ENCODE assay signal across 21 cellular contexts in genomic region chr12:48061943-48062719, GRCh38. TPM values are rescaled to one million over a fixed set of nuclear protein-coding genes. Genes with fewer than 3 reads are reported as not detected.
DNase-seq lines count a peak whose midpoint lies in the region; ATAC-seq, FAIRE-seq and TF ChIP-seq lines count a peak whose summit lies in the region.
"Had no signal": no experiment of that assay in that cellular context is flagged by ENCODE, and none has a peak within 500 bp of the region (broad histone marks: within the 10 kb centered on the region; RNA-seq: fewer than 3 reads in every experiment).

No MANE protein-coding gene starts in this region.

- H3K36me3 Mint-ChIP-seq in nephron progenitor cell (ENCODE audit: low read depth) (peaks cover 74% of the 10 kb centered on the region), T-cell (peaks cover 72% of the 10 kb centered on the region)

- H3K4me1 Mint-ChIP-seq in nephron progenitor cell (peaks cover 6% of the 10 kb centered on the region), T-cell (peaks cover 0 to under 1% (median 0%) of the 10 kb centered on the region in 3 donors)

- peak; percentile 57 to 70 for TF ChIP-seq RAD21 in H1 (IDR thresholded peaks at IDR 0.05 in 1 of 2, conservative IDR thresholded peaks at IDR 0.05 in 1 of 2; ENCODE audit: low read depth in 2 of 2, low read length in 2 of 2)

- no peak for TF ChIP-seq EP300 in H1 (IDR thresholded peaks at IDR 0.05; ENCODE audit: borderline replicate concordance in 1 of 2, low read depth in 2 of 2, low read length in 2 of 2)

- H3K27me3 ChIP-seq in H1 (replicated peaks in 1 of 4; ENCODE audit: control insufficient read depth in 3 of 4, extremely low read depth in 1 of 4, insufficient read depth in 3 of 4, low read length in 3 of 4) = no peaks in the 10 kb centered on the region
- H3K27me3 ChIP-seq: gastrocnemius medialis had no signal

- WGBS in H1 (ENCODE audit: extremely low coverage in 1 of 2, insufficient coverage in 1 of 2, insufficient read length in 1 of 2, insufficient replicate concordance in 2 of 2, low coverage in 1 of 2, low lambda C conversion rate in 2 of 2, missing lambda C conversion rate in 1 of 2), 2 experiments = 86% methylated on average over 1 of the region's 1 CpG; no CpG with 5 or more reads in 1 of the 2 experiments

- H2BK5ac ChIP-seq in H1 (ENCODE audit: low read depth, low read length) = no peak overlapping the region

- H3K9ac ChIP-seq in H1 (replicated peaks in 1 of 4; ENCODE audit: extremely low read depth in 1 of 4, low read depth in 3 of 4, low read length in 3 of 4) = no peak overlapping the region

- no peak overlapping the region for H2BK120ac ChIP-seq in H1 (replicated peaks; ENCODE audit: low read depth, low read length)

- peak; percentile 51 for DNase-seq in DMS53 (lab: John Stamatoyannopoulos, UW)
- DNase-seq in NCI-H146 treated with DMSO at 0.1 percent for 48 hours (lab: John Stamatoyannopoulos, UW; ENCODE audit: unreplicated experiment) = peak; percentile 29
- DNase-seq in H1 (ENCODE audit: low read depth in 1 of 2, low spot score in 2 of 2) = no peak
- no peak for DNase-seq in nephron progenitor cell
- DNase-seq in RWPE1 (ENCODE audit: low spot score) = no peak
- DNase-seq in T-cell = no peak
- DNase-seq: activated B cell treated with CpG ODN at 0.5 μM for 24 hours; activated gamma-delta T cell treated with Interleukin-2 at 50 U/mL for 16 hours; effector memory CD8-positive, alpha-beta T cell; EL; gastrocnemius medialis; KG1; NCI-H446 treated with DMSO at 0.1 percent for 48 hours; nucleus accumbens; stimulated activated naive CD4-positive, alpha-beta T cell had no signal

- no peak overlapping the region for H3K23ac ChIP-seq in H1 (ENCODE audit: insufficient read length)

- no peak overlapping the region for H3K14ac ChIP-seq in H1 (ENCODE audit: insufficient read length)

- H3K36me3 ChIP-seq in H1 (ENCODE audit: control insufficient read depth in 2 of 4, insufficient read depth in 4 of 4, low read length in 3 of 4) = peaks cover 0 to 51% (median 27%) of the 10 kb centered on the region in 4 experiments; a peak in 6 of 8 replicates

- H4K8ac ChIP-seq in H1 (ENCODE audit: extremely low read depth, insufficient read depth, low read length) = no peak overlapping the region

- no peaks in the 10 kb centered on the region for H3K9me3 ChIP-seq in H1 (ENCODE audit: insufficient read depth in 2 of 2, low read depth in 1 of 2, low read length in 1 of 2)
- H3K9me3 ChIP-seq: gastrocnemius medialis had no signal

- POLR2A ChIA-PET in H1 (lab: Charles Lee; ENCODE audit: partially characterized antibody) (no interaction called here), RWPE1 (lab: Yijun Ruan, JAX; ENCODE audit: low non-redundant PET) (no interaction called here), T-cell (lab: Charles Lee) (no interaction called here)

- H3K4me2 ChIP-seq in H1 (ENCODE audit: insufficient read depth in 1 of 2, low read depth in 2 of 2, low read length in 2 of 2) = no peak overlapping the region

- H3K9me3 Mint-ChIP-seq in nephron progenitor cell = peaks cover 21% of the 10 kb centered on the region
- peaks cover 0 to 15% (median 2%) of the 10 kb centered on the region in 3 donors for H3K9me3 Mint-ChIP-seq in T-cell
- H3K9me3 Mint-ChIP-seq: effector memory CD8-positive, alpha-beta T cell had no signal

- no peaks in the 10 kb centered on the region for H3K79me1 ChIP-seq in H1 (ENCODE audit: low read depth, low read length)

- CTCF ChIA-PET in H1 (lab: Charles Lee; ENCODE audit: partially characterized antibody) (interaction anchor here (0.6 to 2.3 kb wide), 35 partner anchors 8 to 475 kb away, joined by 3 to 18 read pairs (median 4); no protein-coding TSS in a partner anchor), RWPE1 (lab: Yijun Ruan, JAX) (interaction anchor here (0.6 kb wide), 1 partner anchor 282 kb away, joined by 3 read pairs; no protein-coding TSS in a partner anchor), T-cell (lab: Charles Lee) (interaction anchor here in 1 of 2 donors (0.5 to 0.7 kb wide), 2 partner anchors 125 to 155 kb away, joined by 3 read pairs; no protein-coding TSS in a partner anchor)

- H3K56ac ChIP-seq in H1 (replicated peaks; ENCODE audit: insufficient read length, low read depth, low read length) = no peak overlapping the region

- H3K4me3 Mint-ChIP-seq in nephron progenitor cell (no peak overlapping the region), T-cell (no peak overlapping the region)
- H3K4me3 Mint-ChIP-seq: activated B cell treated with CpG ODN at 0.5 μM for 24 hours; effector memory CD8-positive, alpha-beta T cell had no signal

- H3K4ac ChIP-seq in H1 (replicated peaks; ENCODE audit: insufficient read length, low read depth, low read length) = no peak overlapping the region

- no peak overlapping the region for H4K5ac ChIP-seq in H1 (ENCODE audit: insufficient read length, low read depth, low read length)

- H3K79me2 ChIP-seq in H1 (ENCODE audit: control insufficient read depth in 1 of 2, insufficient read depth in 2 of 2, low read length in 2 of 2) = no peaks in the 10 kb centered on the region

- peak; percentile 42 for FAIRE-seq in H1 (lab: Jason Lieb, UNC)

- H3K4me3 ChIP-seq in H1 (ENCODE audit: extremely low read depth in 1 of 4, insufficient read depth in 2 of 4, low read depth in 3 of 4, low read length in 4 of 4) = no peak overlapping the region
- H3K4me3 ChIP-seq: gastrocnemius medialis had no signal

- H3K23me2 ChIP-seq in H1 (ENCODE audit: low read depth, low read length) = no peaks in the 10 kb centered on the region

- H2BK15ac ChIP-seq in H1 (ENCODE audit: low read length) = no peak overlapping the region

- no peak for ATAC-seq in T-cell (replicated peaks in 1 of 4)
- no peak for ATAC-seq in HG02571 (IDR thresholded peaks at IDR 0.05; ENCODE audit: unreplicated experiment)
- no peak for ATAC-seq in HG03520 (IDR thresholded peaks at IDR 0.05; ENCODE audit: unreplicated experiment)
- ATAC-seq: effector memory CD8-positive, alpha-beta T cell; gastrocnemius medialis had no signal

- H3K27ac Mint-ChIP-seq in nephron progenitor cell (no peak overlapping the region), T-cell (no peak overlapping the region)
- H3K27ac Mint-ChIP-seq: activated B cell treated with CpG ODN at 0.5 μM for 24 hours; effector memory CD8-positive, alpha-beta T cell had no signal

- H2BK12ac ChIP-seq in H1 (ENCODE audit: low read depth, low read length) = no peak overlapping the region

- no peak overlapping the region for H3K27ac ChIP-seq in H1 (ENCODE audit: low read depth, low read length)
- H3K27ac ChIP-seq in RWPE1 = no peak overlapping the region
- H3K27ac ChIP-seq: gastrocnemius medialis, HL-60 had no signal

- no peak for TF ChIP-seq POLR2A in H1 (IDR thresholded peaks at IDR 0.05; ENCODE audit: control extremely low read depth in 1 of 2, low read depth in 2 of 2, low read length in 2 of 2)

- TF ChIP-seq CTCF in H1 (IDR thresholded peaks at IDR 0.05; ENCODE audit: control extremely low read depth in 1 of 3, insufficient read depth in 1 of 3, low read depth in 1 of 3, low read length in 3 of 3) = peak in 2 of 3 experiments; percentile 34 to 40; a peak in 2 of 4 replicates
- peak; percentile 25 for TF ChIP-seq CTCF in nephron progenitor cell (IDR thresholded peaks at IDR 0.05)
- no peak for TF ChIP-seq CTCF in RWPE1 (conservative IDR thresholded peaks at IDR 0.05; ENCODE audit: low read depth)

- H2AK5ac ChIP-seq in H1 (ENCODE audit: low read depth, low read length) = no peak overlapping the region

- H3K18ac ChIP-seq in H1 (ENCODE audit: extremely low read depth, low read length) = no peak overlapping the region

- no peak overlapping the region for H2AFZ ChIP-seq in H1 (ENCODE audit: low read length)

- no peaks in the 10 kb centered on the region for H3K27me3 Mint-ChIP-seq in nephron progenitor cell (ENCODE audit: low read depth, poor library complexity)
- no peaks in the 10 kb centered on the region for H3K27me3 Mint-ChIP-seq in T-cell
- H3K27me3 Mint-ChIP-seq: activated B cell treated with CpG ODN at 0.5 μM for 24 hours; effector memory CD8-positive, alpha-beta T cell had no signal

- H2BK20ac ChIP-seq in H1 (ENCODE audit: low read length) = no peak overlapping the region

- no peaks in the 10 kb centered on the region for H3K4me1 ChIP-seq in H1 (replicated peaks in 1 of 4; ENCODE audit: control insufficient read depth in 3 of 4, insufficient read depth in 4 of 4, low read length in 3 of 4)
- H3K4me1 ChIP-seq: gastrocnemius medialis had no signal

- no peaks in the 10 kb centered on the region for H4K20me1 ChIP-seq in H1 (replicated peaks in 1 of 2; ENCODE audit: control insufficient read depth in 1 of 2, insufficient read depth in 2 of 2, low read length in 2 of 2)

- H4K91ac ChIP-seq in H1 (replicated peaks; ENCODE audit: insufficient read length, low read length) = no peak overlapping the region

RNA-seq across cellular contexts. Expression of gene SENP1, which starts 43.7 kb away (rescaled TPM):
- 29.8 and 31.5 TPM in 2 replicates for total RNA-seq in H1 (2021; fragmentation: NEBNext Ultra II Directional; extraction: Animal tissue kit (Norgen Biotek cat#: 25700))
- polyA plus RNA-seq in H1 (2011; rRNA removed) = 9.5 and 14.2 TPM in 2 replicates
- polyA plus RNA-seq in H1 (2011; cell fraction: cytosol; rRNA removed) = 12.6 TPM
- 9.8 TPM for polyA plus RNA-seq in H1 (2011; cell fraction: nucleus; rRNA removed)
- polyA plus RNA-seq in H1 (2012, experiment 1 of 2) = 9.6 to 15.5 TPM (median 12.5 TPM) in 4 replicates
- 1.3 TPM for polyA plus RNA-seq in H1 (2012, experiment 2 of 2)
- 16.9 TPM for polyA plus RNA-seq in H1 (2013, experiment 1 of 2)
- 16.0 TPM for polyA plus RNA-seq in H1 (2013, experiment 2 of 2)
- polyA minus RNA-seq in H1 (2011; rRNA and poly(A)+ RNA removed) = 40.5 and 56.9 TPM in 2 replicates
- 20.7 TPM for polyA minus RNA-seq in H1 (2011; cell fraction: cytosol; rRNA and poly(A)+ RNA removed)
- polyA minus RNA-seq in H1 (2011; cell fraction: nucleus; rRNA and poly(A)+ RNA removed) = 39.5 TPM
- total RNA-seq in T-cell = 10 to 100 TPM; 22.8 to 29.6 (median 28.7) TPM

RNA-seq across cellular contexts. Expression of gene PFKM, which starts 57.0 kb away (rescaled TPM):
- total RNA-seq in H1 (2021; fragmentation: NEBNext Ultra II Directional; extraction: Animal tissue kit (Norgen Biotek cat#: 25700)) = 106 and 109 TPM in 2 replicates
- 62.6 and 73.7 TPM in 2 replicates for polyA plus RNA-seq in H1 (2011; rRNA removed)
- polyA plus RNA-seq in H1 (2011; cell fraction: cytosol; rRNA removed) = 88.9 TPM
- 120 TPM for polyA plus RNA-seq in H1 (2011; cell fraction: nucleus; rRNA removed)
- 119 to 125 TPM (median 122 TPM) in 4 replicates for polyA plus RNA-seq in H1 (2012, experiment 1 of 2)
- polyA plus RNA-seq in H1 (2012, experiment 2 of 2) = 25.5 TPM
- polyA plus RNA-seq in H1 (2013, experiment 1 of 2) = 35.6 TPM
- 32.4 TPM for polyA plus RNA-seq in H1 (2013, experiment 2 of 2)
- 127 and 159 TPM in 2 replicates for polyA minus RNA-seq in H1 (2011; rRNA and poly(A)+ RNA removed)
- 44.6 TPM for polyA minus RNA-seq in H1 (2011; cell fraction: cytosol; rRNA and poly(A)+ RNA removed)
- polyA minus RNA-seq in H1 (2011; cell fraction: nucleus; rRNA and poly(A)+ RNA removed) = 92.9 TPM
- 10 to 100 TPM; 13.5 to 15.2 (median 14.3) TPM for total RNA-seq in T-cell

RNA-seq across cellular contexts. Expression of gene COL2A1, which starts 57.9 kb away (rescaled TPM):
- total RNA-seq in H1 (2021; fragmentation: NEBNext Ultra II Directional; extraction: Animal tissue kit (Norgen Biotek cat#: 25700)) = 11.7 and 14.6 TPM in 2 replicates
- polyA plus RNA-seq in H1 (2011; rRNA removed) = 4.2 and 8.8 TPM in 2 replicates
- 6.4 TPM for polyA plus RNA-seq in H1 (2011; cell fraction: cytosol; rRNA removed)
- 34.3 TPM for polyA plus RNA-seq in H1 (2011; cell fraction: nucleus; rRNA removed)
- polyA plus RNA-seq in H1 (2012, experiment 1 of 2) = 7.3 to 9.9 TPM (median 8.3 TPM) in 4 replicates
- 8.6 TPM for polyA plus RNA-seq in H1 (2012, experiment 2 of 2)
- polyA plus RNA-seq in H1 (2013, experiment 1 of 2) = 10.3 TPM
- polyA plus RNA-seq in H1 (2013, experiment 2 of 2) = 8.7 TPM
- 2.9 and 5.7 TPM in 2 replicates for polyA minus RNA-seq in H1 (2011; rRNA and poly(A)+ RNA removed)
- polyA minus RNA-seq in H1 (2011; cell fraction: cytosol; rRNA and poly(A)+ RNA removed) = 7.3 TPM
- 7.9 TPM for polyA minus RNA-seq in H1 (2011; cell fraction: nucleus; rRNA and poly(A)+ RNA removed)
- total RNA-seq in T-cell = not detected
- total RNA-seq: activated B cell treated with CpG ODN at 0.5 μM for 24 hours, gastrocnemius medialis, lung microvascular endothelial cell had no signal
- polyA plus RNA-seq: BJ, urinary bladder had no signal

Comparison
In these comparisons a context has a peak if more than half of its experiments do, and no peak if none do; other contexts are left out.
1. DNase-seq: peak in DMS53 (single experiment) and NCI-H146 treated with DMSO at 0.1 percent for 48 hours (single experiment); none in H1 (0 of 2), nephron progenitor cell (single experiment), RWPE1 (single experiment) and T-cell (0 of 34).
2. RNA of gene COL2A1, which starts 57.9 kb away (total RNA-seq): 11.7 to 14.6 TPM in H1; not detected in T-cell; every median in the first group is over 10 times any median in the second.